In the genomic region with DNA sequence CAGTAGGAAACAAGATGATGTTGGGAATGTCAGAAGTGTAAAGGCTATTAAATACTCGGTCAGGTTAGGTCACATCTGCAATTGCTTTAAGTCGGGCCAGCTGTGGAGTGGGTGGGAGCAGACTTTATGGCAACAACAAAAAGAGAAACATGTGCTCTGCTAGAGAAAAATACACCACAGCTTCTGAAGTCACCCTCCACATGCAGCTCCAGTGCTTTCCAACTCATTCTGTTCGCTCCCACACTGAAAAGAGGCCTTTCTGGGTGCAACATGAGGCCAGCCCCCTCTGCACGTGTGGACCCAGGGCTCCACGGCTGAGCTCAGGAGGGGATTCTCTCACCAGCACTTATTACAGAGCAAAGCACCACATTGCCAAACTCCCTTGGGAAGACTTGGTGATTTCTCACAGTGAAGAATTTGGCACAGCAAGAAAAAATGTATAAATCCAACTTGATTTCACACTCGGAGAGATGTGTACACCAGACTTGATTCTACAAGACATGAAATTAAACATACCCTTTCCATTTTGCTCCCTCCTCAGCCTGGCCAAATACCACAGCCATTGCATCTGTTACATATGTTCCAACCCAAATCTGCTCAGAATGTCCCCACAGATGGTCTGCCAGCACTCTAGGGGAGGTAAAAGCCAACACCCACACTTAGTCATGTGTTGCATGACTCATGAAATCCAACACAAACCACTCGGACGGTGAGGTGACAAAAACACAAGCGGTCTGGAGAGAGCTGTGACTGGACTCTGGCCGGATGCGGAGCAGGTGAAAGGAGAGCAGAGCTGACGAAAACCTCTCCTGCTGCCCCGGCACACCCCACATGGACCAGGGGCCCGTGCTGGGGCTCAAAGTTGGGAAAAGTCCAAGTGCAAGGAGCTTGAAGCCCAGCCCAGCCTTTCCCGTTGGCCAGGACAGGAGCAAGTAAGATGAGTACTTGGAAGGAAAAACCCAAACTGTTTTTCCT, we compare ENCODE assay signal across 7 cellular contexts.
DNase-seq lines count a peak whose midpoint lies in the region; ATAC-seq and TF ChIP-seq lines count a peak whose summit lies in the region.

No MANE protein-coding gene starts in this region.

- in situ Hi-C loops in mammary epithelial cell (cut with MboI; ENCODE audit: low sequenced_read_pairs in 2 of 2) = no loop called here

- CTCF ChIA-PET in mammary epithelial cell (lab: Charles Lee; ENCODE audit: low non-redundant PET) = no interaction called here
- CTCF ChIA-PET in GM10248 (lab: Yijun Ruan, JAX) = interaction anchor here (1.0 kb wide), 1 partner anchor 14 kb away, joined by 3 read pairs; no protein-coding TSS in a partner anchor

- POLR2A ChIA-PET in GM10248 (lab: Yijun Ruan, JAX) = no interaction called here

- dilution Hi-C loops in mammary epithelial cell (cut with HindIII; ENCODE audit: low sequenced_read_pairs) = no loop called here

- H3K36me3 ChIP-seq in mammary epithelial cell (ENCODE audit: insufficient read depth, low read length) (peaks cover 17% of the 10 kb centered on the region), left lung (peaks cover 0 to 5% of the 10 kb centered on the region in 2 donors), upper lobe of right lung (no peaks in the 10 kb centered on the region), BE2C (peaks cover 21% of the 10 kb centered on the region)

- H3K79me2 ChIP-seq in mammary epithelial cell (ENCODE audit: insufficient read depth, low read length) = no peaks in the 10 kb centered on the region

- H4K20me1 ChIP-seq in mammary epithelial cell (ENCODE audit: insufficient read depth, low read length) = no peaks in the 10 kb centered on the region

- TF ChIP-seq CTCF in mammary epithelial cell (conservative IDR thresholded peaks at IDR 0.05 in 1 of 2, IDR thresholded peaks at IDR 0.05 in 1 of 2; ENCODE audit: extremely low read depth in 1 of 2, insufficient read depth in 1 of 2, low read depth in 1 of 2, low read length in 2 of 2) = no peak
- no peak for TF ChIP-seq CTCF in left lung (IDR thresholded peaks at IDR 0.05)
- no peak for TF ChIP-seq CTCF in upper lobe of right lung (IDR thresholded peaks at IDR 0.05)
- TF ChIP-seq CTCF in BE2C (IDR thresholded peaks at IDR 0.05; ENCODE audit: low read depth, low read length) = no peak
- TF ChIP-seq CTCF in GM10248 (IDR thresholded peaks at IDR 0.05; ENCODE audit: control extremely low read depth, extremely low read depth, low read depth, missing control alignments) = no peak

- DNase-seq in HT1080 (ENCODE audit: low read depth) = peak; percentile 99
- DNase-seq in mammary epithelial cell = peak; percentile 56
- DNase-seq in left lung = peak in 1 of 2 donors; percentile 67
- DNase-seq in upper lobe of right lung = no peak
- no peak for DNase-seq in activated CD4-positive, alpha-beta T cell treated with anti-CD3 and anti-CD28 coated beads, Interleukin-2, amount 50 U/mL, for 4 hours
- DNase-seq in BE2C = no peak
- DNase-seq in GM10248 (ENCODE audit: extremely low spot score) = no peak

- H3K4me1 ChIP-seq in mammary epithelial cell (ENCODE audit: insufficient read depth, low read length) (peaks cover 18% of the 10 kb centered on the region), left lung (peaks cover 0 to 21% of the 10 kb centered on the region in 2 donors), upper lobe of right lung (peaks cover 24% of the 10 kb centered on the region), BE2C (peaks cover 20% of the 10 kb centered on the region)

- H3K9me3 ChIP-seq in mammary epithelial cell (replicated peaks; ENCODE audit: insufficient read depth, low read length) (no peaks in the 10 kb centered on the region), left lung (no peaks in the 10 kb centered on the region), upper lobe of right lung (no peaks in the 10 kb centered on the region), BE2C (no peaks in the 10 kb centered on the region)

- no peaks in the 10 kb centered on the region for H3K27me3 ChIP-seq in mammary epithelial cell (ENCODE audit: insufficient read depth, low read length)
- H3K27me3 ChIP-seq in left lung = no peaks in the 10 kb centered on the region
- no peaks in the 10 kb centered on the region for H3K27me3 ChIP-seq in upper lobe of right lung
- no peaks in the 10 kb centered on the region for H3K27me3 ChIP-seq in BE2C

- BruUV-seq in mammary epithelial cell (replicated peaks; lab: Mats Ljungman, UMichigan) = no TSS peak

- WGBS in mammary epithelial cell (ENCODE audit: low coverage, missing lambda C conversion rate) = 65% methylated on average over 15 of the region's 15 CpGs

- H3K27ac ChIP-seq in mammary epithelial cell (ENCODE audit: insufficient read depth, low read depth, low read length) = no peak overlapping the region
- H3K27ac ChIP-seq in left lung = peak overlapping the region; percentile 28 to 41
- peak overlapping the region; percentile 42 for H3K27ac ChIP-seq in upper lobe of right lung

- ATAC-seq in left lung (peak; percentile 74), upper lobe of right lung (peak; percentile 70)

- intact Hi-C loops in mammary epithelial cell (cut with micrococcal nuclease) = no loop called here
- intact Hi-C loops in left lung (cut with DNase I) = no loop called here
- intact Hi-C loops in upper lobe of right lung (cut with DNase I) = no loop called here

- no peak overlapping the region for H2AFZ ChIP-seq in mammary epithelial cell (ENCODE audit: low read depth, low read length)

- no peak overlapping the region for H3K9ac ChIP-seq in mammary epithelial cell (ENCODE audit: insufficient read depth, low read length)

- no peak overlapping the region for H3K4me2 ChIP-seq in mammary epithelial cell (ENCODE audit: insufficient read depth, low read depth, low read length)

- H3K4me3 ChIP-seq in mammary epithelial cell (replicated peaks in 1 of 3; ENCODE audit: insufficient read depth in 1 of 3, low read depth in 2 of 3, low read length in 3 of 3) (no peak overlapping the region), left lung (no peak overlapping the region), upper lobe of right lung (no peak overlapping the region), BE2C (ENCODE audit: low read depth, low read length) (no peak overlapping the region)

Comparison
In these comparisons a context has a peak if more than half of its experiments do, and no peak if none do; other contexts are left out.
1. DNase-seq: peak in HT1080 (single experiment) and mammary epithelial cell (single experiment); none in upper lobe of right lung (single experiment), activated CD4-positive, alpha-beta T cell treated with anti-CD3 and anti-CD28 coated beads, Interleukin-2, amount 50 U/mL, for 4 hours (0 of 2), BE2C (single experiment) and GM10248 (single experiment).